Comparison of ENCODE assay signal across 22 cellular contexts in genomic region chr1:43005460-43006351, GRCh38. TPM values are rescaled to one million over a fixed set of nuclear protein-coding genes. Genes with fewer than 3 reads are reported as not detected.
DNase-seq lines count a peak whose midpoint lies in the region; ATAC-seq and TF ChIP-seq lines count a peak whose summit lies in the region.
"Had no signal": no experiment of that assay in that cellular context is flagged by ENCODE, and none has a peak within 500 bp of the region (broad histone marks: within the 10 kb centered on the region; RNA-seq: fewer than 3 reads in every experiment).

No MANE protein-coding gene starts in this region.

- H3K9ac ChIP-seq in iPS-20b (ENCODE audit: low read depth, low read length) = peak overlapping the region; percentile 4; the same call in 1 of the 2 replicates
- H3K9ac ChIP-seq in trophoblast cell (ENCODE audit: low read length) = no peak overlapping the region

- H4K20me1 ChIP-seq in GM23338 (replicated peaks; ENCODE audit: insufficient read depth) = no peaks in the 10 kb centered on the region

- H3K4ac ChIP-seq in trophoblast cell (ENCODE audit: low read depth, low read length) = peak overlapping the region; percentile 90

- H3K9me3 ChIP-seq in iPS-20b (ENCODE audit: insufficient read depth, low read depth, low read length) (no peaks in the 10 kb centered on the region), trophoblast cell (ENCODE audit: insufficient read depth, low read depth, low read length) (no peaks in the 10 kb centered on the region)
- H3K9me3 ChIP-seq: esophagus muscularis mucosa, left ventricle myocardium inferior, pancreas had no signal

- H3K36me3 ChIP-seq in GM23338 (ENCODE audit: insufficient read depth) (no peaks in the 10 kb centered on the region; the same call in 1 of the 2 replicates), iPS-20b (ENCODE audit: insufficient read depth, low read depth, low read length) (no peaks in the 10 kb centered on the region), trophoblast cell (ENCODE audit: control insufficient read depth in 1 of 2, insufficient read depth in 2 of 2, low read length in 2 of 2) (no peaks in the 10 kb centered on the region)
- H3K36me3 ChIP-seq: esophagus muscularis mucosa, left ventricle myocardium inferior, pancreas had no signal

- H3K79me2 ChIP-seq in GM23338 (replicated peaks; ENCODE audit: insufficient read depth) (no peaks in the 10 kb centered on the region), trophoblast cell (ENCODE audit: control insufficient read depth, insufficient read depth, low read length, poor library complexity) (peaks cover 20% of the 10 kb centered on the region)

- peaks cover 48% of the 10 kb centered on the region for H3K4me1 Mint-ChIP-seq in GM23338
- H3K4me1 Mint-ChIP-seq: activated CD4-positive, alpha-beta T cell treated with anti-CD3 and anti-CD28 coated beads, Interleukin-2, amount 10 ng/mL, durations not matched to agents 24 days and 14 days had no signal

- no peak overlapping the region; the same call in 2 of the 3 replicates for H3K4me3 Mint-ChIP-seq in GM23338
- H3K4me3 Mint-ChIP-seq: activated CD4-positive, alpha-beta T cell treated with anti-CD3 and anti-CD28 coated beads, Interleukin-2, amount 10 ng/mL, durations not matched to agents 24 days and 14 days had no signal

- H2BK120ac ChIP-seq in trophoblast cell (ENCODE audit: insufficient read depth, low read length, poor library complexity) = peak overlapping the region; percentile 100

- peaks cover 16% of the 10 kb centered on the region for H3F3A ChIP-seq in GM23338 (replicated peaks; ENCODE audit: low read depth)

- peak overlapping the region; percentile 98 for H3K14ac ChIP-seq in trophoblast cell (ENCODE audit: low read length)

- H3K79me1 ChIP-seq in trophoblast cell (ENCODE audit: low read length) = peaks cover 60% of the 10 kb centered on the region

- H3K23ac ChIP-seq in trophoblast cell (ENCODE audit: low read length) = no peak overlapping the region

- DNase-seq in GM23338 (ENCODE audit: low spot score) = peak; percentile 48
- no peak for DNase-seq in RWPE1 (ENCODE audit: low spot score)
- peak; percentile 94 to 96 for DNase-seq in trophoblast cell
- DNase-seq in NCI-H526 treated with DMSO at 0.1 percent for 48 hours (lab: John Stamatoyannopoulos, UW) = no peak
- no peak for DNase-seq in anterior cingulate cortex (lab: John Stamatoyannopoulos, UW)
- no peak for DNase-seq in NK-92 treated with Interleukin-12 subunit alpha and Interleukin-12 subunit beta, amount 100 ng/mL, for 24 hours (lab: John Stamatoyannopoulos, UW)
- DNase-seq: ACHN; activated CD4-positive, alpha-beta T cell treated with anti-CD3 and anti-CD28 coated beads, Interleukin-2, amount 10 ng/mL, durations not matched to agents 24 days and 14 days; activated CD8-positive, alpha-beta memory T cell treated with anti-CD3 and anti-CD28 coated beads, Interleukin-2, amount 50 U/mL, for 4 hours; activated gamma-delta T cell treated with Interleukin-2 at 50 U/mL for 16 hours; GF-D8; left ventricle myocardium inferior; NCI-H187 treated with DMSO at 0.1 percent for 48 hours; NCI-H446; small intestine; stimulated activated CD4-positive, alpha-beta T cell treated with anti-CD3 and anti-CD28 coated beads, Interleukin-4, amount 100 ng/mL, for 4 hours; SW 1271 had no signal

- no peaks in the 10 kb centered on the region for H3K9me3 Mint-ChIP-seq in GM23338

- TF ChIP-seq CTCF in GM23338 (conservative IDR thresholded peaks at IDR 0.05; ENCODE audit: low read depth in 2 of 2) (no peak), RWPE1 (conservative IDR thresholded peaks at IDR 0.05; ENCODE audit: low read depth) (no peak)

- peaks cover 16% of the 10 kb centered on the region for H3K27me3 Mint-ChIP-seq in GM23338 (ENCODE audit: insufficient read depth, low read depth, poor library complexity)

- peak overlapping the region; percentile 88 for H3K18ac ChIP-seq in trophoblast cell (ENCODE audit: low read length)

- peak overlapping the region; percentile 81 for H2BK12ac ChIP-seq in trophoblast cell (ENCODE audit: low read length)

- peaks cover 43% of the 10 kb centered on the region for H3K4me1 ChIP-seq in GM23338 (ENCODE audit: insufficient read depth)
- H3K4me1 ChIP-seq in iPS-20b (ENCODE audit: insufficient read depth, low read length) = peaks cover 27% of the 10 kb centered on the region
- H3K4me1 ChIP-seq in trophoblast cell (ENCODE audit: control insufficient read depth in 1 of 2, insufficient read depth in 2 of 2, low read length in 2 of 2) = peaks cover 38 to 39% of the 10 kb centered on the region in 2 experiments
- H3K4me1 ChIP-seq: esophagus muscularis mucosa, pancreas had no signal

- H3K27ac ChIP-seq in GM23338 (ENCODE audit: low read depth) (0 out of 2 replicates have a peak overlapping the region, but pooled peaks have one; percentile 68), RWPE1 (peak overlapping the region; percentile 14), iPS-20b (ENCODE audit: low read length) (peak overlapping the region; percentile 26), trophoblast cell (ENCODE audit: low read depth, low read length) (peak overlapping the region; percentile 97)
- H3K27ac ChIP-seq: C4-2B, esophagus muscularis mucosa, left ventricle myocardium inferior, pancreas had no signal

- peak overlapping the region; percentile 99 for H4K91ac ChIP-seq in trophoblast cell (ENCODE audit: low read depth, low read length)

- peak overlapping the region; percentile 48 for H4K12ac ChIP-seq in trophoblast cell (ENCODE audit: low read depth, low read length)

- peak overlapping the region; percentile 99 for H2BK5ac ChIP-seq in trophoblast cell (ENCODE audit: low read depth, low read length, poor library complexity)

- no peak overlapping the region for H3K27ac Mint-ChIP-seq in GM23338
- H3K27ac Mint-ChIP-seq: activated CD4-positive, alpha-beta T cell treated with anti-CD3 and anti-CD28 coated beads, Interleukin-2, amount 10 ng/mL, durations not matched to agents 24 days and 14 days had no signal

- 0 out of 2 replicates have a peak overlapping the region, but pooled peaks have one; percentile 3 for H2AFZ ChIP-seq in GM23338
- H2AFZ ChIP-seq in trophoblast cell (ENCODE audit: insufficient read depth, low read length, poor library complexity) = peak overlapping the region; percentile 58

- CTCF ChIA-PET in RWPE1 (lab: Yijun Ruan, JAX) = interaction anchor here (0.6 kb wide), 1 partner anchor 409 kb away, joined by 3 read pairs; no protein-coding TSS in a partner anchor

- H2AK5ac ChIP-seq in trophoblast cell (ENCODE audit: low read length) = peak overlapping the region; percentile 92

- peak; percentile 4 for ATAC-seq in GM23338
- ATAC-seq in HG02870 (IDR thresholded peaks at IDR 0.05; ENCODE audit: unreplicated experiment) = no peak
- ATAC-seq: pancreas had no signal

- no peaks in the 10 kb centered on the region for H3K36me3 Mint-ChIP-seq in GM23338 (ENCODE audit: low read depth)

- H3K9me2 ChIP-seq in GM23338 (ENCODE audit: insufficient read depth) = peaks cover 4% of the 10 kb centered on the region; the same call in 1 of the 2 replicates

- POLR2A ChIA-PET in RWPE1 (lab: Yijun Ruan, JAX; ENCODE audit: low non-redundant PET) = no interaction called here

- H3K27me3 ChIP-seq in GM23338 (ENCODE audit: insufficient read depth) (no peaks in the 10 kb centered on the region), iPS-20b (ENCODE audit: insufficient read depth, low read length) (no peaks in the 10 kb centered on the region), trophoblast cell (ENCODE audit: insufficient read depth, low read length) (no peaks in the 10 kb centered on the region)
- H3K27me3 ChIP-seq: pancreas had no signal

- H3K4me3 ChIP-seq in GM23338 (no peak overlapping the region), iPS-20b (ENCODE audit: low read length) (no peak overlapping the region), trophoblast cell (ENCODE audit: low read depth, low read length) (no peak overlapping the region)
- H3K4me3 ChIP-seq: esophagus muscularis mucosa, left ventricle myocardium inferior, pancreas had no signal

- H3K4me2 ChIP-seq in GM23338 (peak overlapping the region; percentile 35; the same call in 1 of the 2 replicates), trophoblast cell (ENCODE audit: low read length) (peak overlapping the region; percentile 17)

- peak overlapping the region; percentile 94 for H4K8ac ChIP-seq in trophoblast cell (ENCODE audit: low read depth, low read length)

- WGBS in trophoblast cell (ENCODE audit: extremely low coverage, insufficient coverage, insufficient read length) = no CpG with 5 or more reads among the region's 18 CpGs

TF ChIP-seq in GM23338, 12 proteins besides CTCF, POLR2A, EP300 and RAD21:
- no peak for TF ChIP-seq ETS1 (IDR thresholded peaks at IDR 0.05)
- no peak for TF ChIP-seq STAT1 (IDR thresholded peaks at IDR 0.05; ENCODE audit: unreplicated experiment)
- TF ChIP-seq ZNF114 (CRISPR knock-in tag; IDR thresholded peaks at IDR 0.05) = no peak
- no peak for TF ChIP-seq POLR2AphosphoS5 (IDR thresholded peaks at IDR 0.05; ENCODE audit: low read depth)
- TF ChIP-seq ZNF331 (CRISPR knock-in tag; IDR thresholded peaks at IDR 0.05; ENCODE audit: low read depth) = no peak
- TF ChIP-seq JUNB (IDR thresholded peaks at IDR 0.05; ENCODE audit: unreplicated experiment) = no peak
- TF ChIP-seq EZH2 (IDR thresholded peaks at IDR 0.05; ENCODE audit: low read depth, unreplicated experiment) = no peak

RNA-seq across cellular contexts. Expression of gene SLC2A1, which starts 47.0 kb away (rescaled TPM):
- 305 and 479 TPM in 2 replicates for total RNA-seq in GM23338 (2014; rRNA removed; shearing (Covaris generic))
- 63.9 and 66.1 TPM in 2 replicates for polyA plus RNA-seq in GM23338 (2016; fragmentation: Nextera tagmentation; extraction: Ambion mirVana)
- 1,633 and 1,681 TPM in 2 replicates for polyA plus RNA-seq in trophoblast cell (2013)

Comparison
In these comparisons a context has a peak if more than half of its experiments do, and no peak if none do; other contexts are left out.
1. DNase-seq: peak in GM23338 (single experiment) and trophoblast cell (2 of 2); none in RWPE1 (single experiment), NCI-H526 treated with DMSO at 0.1 percent for 48 hours (single experiment), anterior cingulate cortex (0 of 58) and NK-92 treated with Interleukin-12 subunit alpha and Interleukin-12 subunit beta, amount 100 ng/mL, for 24 hours (single experiment).
2. H3K27ac ChIP-seq: peak in every context shown above with its lines; median percentile 97 in trophoblast cell; 68 in GM23338; 26 in iPS-20b; 14 in RWPE1.